ENCODE assay signal across 14 cellular contexts in genomic region chr17:17150450-17150804, GRCh38. TPM values are rescaled to one million over a fixed set of nuclear protein-coding genes. Genes with fewer than 3 reads are reported as not detected.
DNase-seq lines count a peak whose midpoint lies in the region; ATAC-seq and TF ChIP-seq lines count a peak whose summit lies in the region.
"Had no signal": no experiment of that assay in that cellular context is flagged by ENCODE, and none has a peak within 500 bp of the region (broad histone marks: within the 10 kb centered on the region; RNA-seq: fewer than 3 reads in every experiment).

No MANE protein-coding gene starts in this region.

- POLR2A ChIA-PET in activated CD8-positive, alpha-beta T cell treated with anti-CD3 and anti-CD28 coated beads for 36 hours (lab: Charles Lee) = no interaction called here
- POLR2A ChIA-PET in activated CD8-positive, alpha-beta T cell treated with anti-CD3 and anti-CD28 coated beads, Interleukin-2, amount 10 ng/mL, durations not matched to agents 7 days and 5 days (lab: Charles Lee) = no interaction called here

- H2AFZ ChIP-seq in smooth muscle cell (ENCODE audit: low read depth) = no peak overlapping the region

- 100% methylated on average over 1 of the region's 1 CpG for WGBS in smooth muscle cell (ENCODE audit: low lambda C conversion rate)

- no peak for DNase-seq in activated CD8-positive, alpha-beta T cell treated with anti-CD3 and anti-CD28 coated beads for 36 hours
- DNase-seq in activated CD8-positive, alpha-beta T cell treated with anti-CD3 and anti-CD28 coated beads, Interleukin-2, amount 10 ng/mL, durations not matched to agents 7 days and 5 days = no peak
- DNase-seq in NOMO-1 treated with DMSO at 0.1 percent for 48 hours (lab: John Stamatoyannopoulos, UW; ENCODE audit: unreplicated experiment) (peak; percentile 59), smooth muscle cell (lab: John Stamatoyannopoulos, UW; ENCODE audit: unreplicated experiment) (no peak), NCI-H1436 treated with DMSO at 0.1 percent for 48 hours (lab: John Stamatoyannopoulos, UW) (no peak), NCI-H146 treated with DMSO at 0.1 percent for 48 hours (lab: John Stamatoyannopoulos, UW; ENCODE audit: unreplicated experiment) (no peak)
- DNase-seq: DMS79 treated with DMSO at 0.1 percent for 48 hours; effector memory CD4-positive, alpha-beta T cell; H7; left cardiac atrium; spleen had no signal

- no peaks in the 10 kb centered on the region for H3F3A ChIP-seq in smooth muscle cell (ENCODE audit: low read depth)

- no peak for TF ChIP-seq CTCF in activated CD8-positive, alpha-beta T cell treated with anti-CD3 and anti-CD28 coated beads for 36 hours (IDR thresholded peaks at IDR 0.05)
- no peak for TF ChIP-seq CTCF in smooth muscle cell (IDR thresholded peaks at IDR 0.05; ENCODE audit: borderline replicate concordance, insufficient read depth, poor library complexity, severe bottlenecking)

- CTCF ChIA-PET in activated CD8-positive, alpha-beta T cell treated with anti-CD3 and anti-CD28 coated beads for 36 hours (lab: Charles Lee) = no interaction called here
- CTCF ChIA-PET in activated CD8-positive, alpha-beta T cell treated with anti-CD3 and anti-CD28 coated beads, Interleukin-2, amount 10 ng/mL, durations not matched to agents 7 days and 5 days (lab: Charles Lee) = no interaction called here

- no peaks in the 10 kb centered on the region for H3K9me3 Mint-ChIP-seq in activated CD8-positive, alpha-beta T cell treated with anti-CD3 and anti-CD28 coated beads for 36 hours
- H3K9me3 Mint-ChIP-seq in activated CD8-positive, alpha-beta T cell treated with anti-CD3 and anti-CD28 coated beads, Interleukin-2, amount 10 ng/mL, durations not matched to agents 7 days and 5 days (ENCODE audit: insufficient read depth) = no peaks in the 10 kb centered on the region
- H3K9me3 Mint-ChIP-seq in dendritic cell treated with granulocyte-macrophage colony-stimulating factor and Interleukin-4, amounts not matched to agents 40 ng/mL and 50 ng/mL, for 4 days = no peaks in the 10 kb centered on the region

- no peak overlapping the region for H3K4me3 Mint-ChIP-seq in activated CD8-positive, alpha-beta T cell treated with anti-CD3 and anti-CD28 coated beads for 36 hours
- H3K4me3 Mint-ChIP-seq in activated CD8-positive, alpha-beta T cell treated with anti-CD3 and anti-CD28 coated beads, Interleukin-2, amount 10 ng/mL, durations not matched to agents 7 days and 5 days = no peak overlapping the region
- peak overlapping the region; percentile 17 for H3K4me3 Mint-ChIP-seq in dendritic cell treated with granulocyte-macrophage colony-stimulating factor and Interleukin-4, amounts not matched to agents 40 ng/mL and 50 ng/mL, for 4 days

- H3K4me3 ChIP-seq in smooth muscle cell = no peak overlapping the region
- H3K4me3 ChIP-seq: MG63, spleen had no signal

- H3K27ac Mint-ChIP-seq in activated CD8-positive, alpha-beta T cell treated with anti-CD3 and anti-CD28 coated beads for 36 hours = no peak overlapping the region
- H3K27ac Mint-ChIP-seq in activated CD8-positive, alpha-beta T cell treated with anti-CD3 and anti-CD28 coated beads, Interleukin-2, amount 10 ng/mL, durations not matched to agents 7 days and 5 days = no peak overlapping the region
- H3K27ac Mint-ChIP-seq in dendritic cell treated with granulocyte-macrophage colony-stimulating factor and Interleukin-4, amounts not matched to agents 40 ng/mL and 50 ng/mL, for 4 days = peak overlapping the region; percentile 78

- H3K4me1 Mint-ChIP-seq in activated CD8-positive, alpha-beta T cell treated with anti-CD3 and anti-CD28 coated beads for 36 hours (ENCODE audit: low read depth) = peaks cover 25% of the 10 kb centered on the region
- H3K4me1 Mint-ChIP-seq in activated CD8-positive, alpha-beta T cell treated with anti-CD3 and anti-CD28 coated beads, Interleukin-2, amount 10 ng/mL, durations not matched to agents 7 days and 5 days (ENCODE audit: low read depth) = peaks cover 31% of the 10 kb centered on the region
- H3K4me1 Mint-ChIP-seq in dendritic cell treated with granulocyte-macrophage colony-stimulating factor and Interleukin-4, amounts not matched to agents 40 ng/mL and 50 ng/mL, for 4 days (ENCODE audit: low read depth) = peaks cover 59% of the 10 kb centered on the region

- peaks cover 63% of the 10 kb centered on the region for H4K20me1 ChIP-seq in smooth muscle cell (ENCODE audit: low read depth)

- ATAC-seq in activated CD8-positive, alpha-beta T cell treated with anti-CD3 and anti-CD28 coated beads for 36 hours = peak; percentile 13
- ATAC-seq in activated CD8-positive, alpha-beta T cell treated with anti-CD3 and anti-CD28 coated beads, Interleukin-2, amount 10 ng/mL, durations not matched to agents 7 days and 5 days = no peak
- ATAC-seq in HG03571 (IDR thresholded peaks at IDR 0.05; ENCODE audit: unreplicated experiment) = no peak
- ATAC-seq: left cardiac atrium had no signal

- H3K79me2 ChIP-seq in smooth muscle cell (ENCODE audit: low read depth) = no peaks in the 10 kb centered on the region

- intact Hi-C loops in activated CD8-positive, alpha-beta T cell treated with anti-CD3 and anti-CD28 coated beads for 36 hours (cut with micrococcal nuclease) = no loop called here
- intact Hi-C loops in dendritic cell treated with granulocyte-macrophage colony-stimulating factor and Interleukin-4, amounts not matched to agents 40 ng/mL and 50 ng/mL, for 4 days (cut with micrococcal nuclease) = loop anchor here (2.0 kb wide), 1 partner anchor 56 kb away; the partner anchor contains the start of gene PLD6

- peaks cover 5% of the 10 kb centered on the region for H3K36me3 ChIP-seq in smooth muscle cell (ENCODE audit: low read depth)

- no peak overlapping the region for H3K9ac ChIP-seq in smooth muscle cell (ENCODE audit: low read depth)

- peaks cover 4% of the 10 kb centered on the region for H3K4me1 ChIP-seq in smooth muscle cell (ENCODE audit: low read depth)

- no peaks in the 10 kb centered on the region for H3K9me3 ChIP-seq in smooth muscle cell (replicated peaks; ENCODE audit: low read depth)
- H3K9me3 ChIP-seq: MG63, spleen had no signal

- H3K36me3 Mint-ChIP-seq in activated CD8-positive, alpha-beta T cell treated with anti-CD3 and anti-CD28 coated beads for 36 hours (ENCODE audit: low read depth) = peaks cover 20% of the 10 kb centered on the region
- peaks cover 57% of the 10 kb centered on the region for H3K36me3 Mint-ChIP-seq in activated CD8-positive, alpha-beta T cell treated with anti-CD3 and anti-CD28 coated beads, Interleukin-2, amount 10 ng/mL, durations not matched to agents 7 days and 5 days (ENCODE audit: low read depth)
- peaks cover 68% of the 10 kb centered on the region for H3K36me3 Mint-ChIP-seq in dendritic cell treated with granulocyte-macrophage colony-stimulating factor and Interleukin-4, amounts not matched to agents 40 ng/mL and 50 ng/mL, for 4 days (ENCODE audit: low read depth)

- no peaks in the 10 kb centered on the region for H3K27me3 ChIP-seq in smooth muscle cell (ENCODE audit: low read depth)
- H3K27me3 ChIP-seq: MG63, spleen had no signal

- peak overlapping the region; percentile 38 for H3K27ac ChIP-seq in smooth muscle cell (ENCODE audit: low read depth)

- no peaks in the 10 kb centered on the region for H3K27me3 Mint-ChIP-seq in activated CD8-positive, alpha-beta T cell treated with anti-CD3 and anti-CD28 coated beads for 36 hours
- no peaks in the 10 kb centered on the region for H3K27me3 Mint-ChIP-seq in activated CD8-positive, alpha-beta T cell treated with anti-CD3 and anti-CD28 coated beads, Interleukin-2, amount 10 ng/mL, durations not matched to agents 7 days and 5 days (ENCODE audit: low read depth)
- H3K27me3 Mint-ChIP-seq in dendritic cell treated with granulocyte-macrophage colony-stimulating factor and Interleukin-4, amounts not matched to agents 40 ng/mL and 50 ng/mL, for 4 days = peaks cover 1% of the 10 kb centered on the region

- no peak overlapping the region for H3K4me2 ChIP-seq in smooth muscle cell

RNA-seq across cellular contexts. Expression of gene PLD6, which starts 55.7 kb away (rescaled TPM):
- total RNA-seq in activated CD8-positive, alpha-beta T cell treated with anti-CD3 and anti-CD28 coated beads for 36 hours = 1 to 10 TPM; 6.1 to 6.2 TPM
- total RNA-seq in activated CD8-positive, alpha-beta T cell treated with anti-CD3 and anti-CD28 coated beads, Interleukin-2, amount 10 ng/mL, durations not matched to agents 7 days and 5 days = 1 to 10 TPM; 3.8 to 4.2 TPM
- total RNA-seq in smooth muscle cell = 0.18 and 0.49 TPM in 2 replicates
- polyA plus RNA-seq in smooth muscle cell = 0.26 and 1.4 TPM in 2 replicates
